6 cellular contexts compared by ENCODE assay signal in genomic region chr16:23508589-23509440, GRCh38. TPM values are rescaled to one million over a fixed set of nuclear protein-coding genes. Genes with fewer than 3 reads are reported as not detected.
DNase-seq lines count a peak whose midpoint lies in the region; ATAC-seq, FAIRE-seq and TF ChIP-seq lines count a peak whose summit lies in the region.

No MANE protein-coding gene starts in this region.

- H3K4me2 ChIP-seq in endothelial cell of umbilical vein (ENCODE audit: insufficient read depth, low read length): peak overlapping the region; percentile 89

- no peak overlapping the region for H2AFZ ChIP-seq in endothelial cell of umbilical vein (ENCODE audit: low read depth, low read length)

- no peak for TF ChIP-seq POLR2A in endothelial cell of umbilical vein (IDR thresholded peaks at IDR 0.05; ENCODE audit: low read depth, low read length)

- CTCF ChIA-PET in AG04449 (lab: Yijun Ruan, JAX) (interaction anchor here (1.8 kb wide), 1 partner anchor 73 kb away, joined by 7 read pairs; no protein-coding TSS in a partner anchor), endothelial cell of umbilical vein (lab: Charles Lee) (interaction anchor here (1.8 kb wide), 2 partner anchors 10 to 73 kb away, joined by 5 to 12 read pairs; no protein-coding TSS in a partner anchor)

- H3K4me1 ChIP-seq in endothelial cell of umbilical vein (ENCODE audit: control insufficient read depth, extremely low read depth, insufficient read depth, low read length): peaks cover 15% of the 10 kb centered on the region
- peaks cover 37 to 46% (median 39%) of the 10 kb centered on the region in 3 donors for H3K4me1 ChIP-seq in skeletal muscle tissue (ENCODE audit: control insufficient read depth in 3 of 3, insufficient read depth in 3 of 3, low read length in 3 of 3)

- POLR2A ChIA-PET in AG04449 (lab: Yijun Ruan, JAX) (no interaction called here), endothelial cell of umbilical vein (lab: Charles Lee) (no interaction called here)

- BruUV-seq in endothelial cell of umbilical vein (replicated peaks; lab: Mats Ljungman, UMichigan): no TSS peak

- H3K9ac ChIP-seq in endothelial cell of umbilical vein (replicated peaks; ENCODE audit: extremely low read depth, insufficient read depth, low read length): peak overlapping the region; percentile 62
- peak overlapping the region; percentile 68 to 89 (median 80) for H3K9ac ChIP-seq in skeletal muscle tissue (ENCODE audit: low read depth in 1 of 3, low read length in 3 of 3)

- intact Hi-C loops in endothelial cell of umbilical vein (cut with micrococcal nuclease): no loop called here

- H3K27me3 ChIP-seq in endothelial cell of umbilical vein (ENCODE audit: control insufficient read depth in 2 of 2, insufficient read depth in 2 of 2, low read length in 2 of 2) (no peaks in the 10 kb centered on the region), skeletal muscle tissue (ENCODE audit: control insufficient read depth in 3 of 3, insufficient read depth in 3 of 3, low read length in 3 of 3) (no peaks in the 10 kb centered on the region)

- peak; percentile 71 for FAIRE-seq in endothelial cell of umbilical vein (lab: Jason Lieb, UNC)

- H4K20me1 ChIP-seq in endothelial cell of umbilical vein (replicated peaks; ENCODE audit: control insufficient read depth, extremely low read depth, insufficient read depth, low read length): peaks cover 2% of the 10 kb centered on the region

- H3K36me3 ChIP-seq in endothelial cell of umbilical vein (ENCODE audit: control insufficient read depth in 2 of 2, extremely low read depth in 1 of 2, insufficient read depth in 2 of 2, low read length in 2 of 2) (no peaks in the 10 kb centered on the region), skeletal muscle tissue (ENCODE audit: control insufficient read depth in 3 of 3, insufficient read depth in 3 of 3, low read length in 3 of 3) (peaks cover 0 to 3% (median 0%) of the 10 kb centered on the region in 3 donors)

- no peak overlapping the region for H3K27ac ChIP-seq in endothelial cell of umbilical vein (ENCODE audit: insufficient read depth, low read depth, low read length)
- H3K27ac ChIP-seq in skeletal muscle tissue (ENCODE audit: low read depth, low read length): peak overlapping the region; percentile 39

- H3K4me3 ChIP-seq in AG04449 (ENCODE audit: low read depth, low read length): peak overlapping the region; percentile 77
- H3K4me3 ChIP-seq in endothelial cell of umbilical vein (replicated peaks in 1 of 3; ENCODE audit: insufficient read depth in 1 of 3, low read depth in 1 of 3, low read length in 3 of 3): peak overlapping the region; percentile 4 to 69 (median 60)
- peak overlapping the region; percentile 73 to 84 (median 81) for H3K4me3 ChIP-seq in skeletal muscle tissue (ENCODE audit: low read length in 3 of 3)

- H3K9me1 ChIP-seq in endothelial cell of umbilical vein (replicated peaks; ENCODE audit: control insufficient read depth, extremely low read depth, insufficient read depth, low read length): no peaks in the 10 kb centered on the region

- ATAC-seq in GM18519 (IDR thresholded peaks at IDR 0.05; ENCODE audit: low FRiP score, unreplicated experiment): no peak

- H3K9me3 ChIP-seq in endothelial cell of umbilical vein (replicated peaks; ENCODE audit: control insufficient read depth, insufficient read depth, low read length) (no peaks in the 10 kb centered on the region), skeletal muscle tissue (ENCODE audit: control insufficient read depth in 3 of 3, low read length in 3 of 3) (no peaks in the 10 kb centered on the region)

- H3K79me2 ChIP-seq in endothelial cell of umbilical vein (ENCODE audit: control insufficient read depth, insufficient read depth, low read length): peaks cover 53% of the 10 kb centered on the region

- DNase-seq in AG04449 (ENCODE audit: low read depth, low spot score) (no peak), NCI-H2171 treated with DMSO at 0.1 percent for 48 hours (lab: John Stamatoyannopoulos, UW) (peak; percentile 77), endothelial cell of umbilical vein (ENCODE audit: low read depth, low spot score) (peak; percentile 38)
- DNase-seq in activated CD8-positive, alpha-beta memory T cell treated with anti-CD3 and anti-CD28 coated beads, Interleukin-2, amount 50 U/mL, for 48 hours: no peak

- dilution Hi-C loops in endothelial cell of umbilical vein (cut with MboI; ENCODE audit: extremely low pct_ligation_motif_present, low sequenced_read_pairs): no loop called here

- TF ChIP-seq CTCF in AG04449 (IDR thresholded peaks at IDR 0.05; ENCODE audit: insufficient read depth, low read length, missing control alignments): no peak
- TF ChIP-seq CTCF in endothelial cell of umbilical vein (IDR thresholded peaks at IDR 0.05; ENCODE audit: extremely low read depth in 1 of 2, insufficient read depth in 1 of 2, low read depth in 1 of 2, low read length in 2 of 2): no peak

TF ChIP-seq in endothelial cell of umbilical vein, 7 proteins besides CTCF, POLR2A, EP300 and RAD21:
- TF ChIP-seq JUN (IDR thresholded peaks at IDR 0.05; ENCODE audit: borderline replicate concordance, insufficient read depth, insufficient read length, low read depth): no peak
- no peak for TF ChIP-seq POLR2AphosphoS5 (IDR thresholded peaks at IDR 0.05; ENCODE audit: insufficient read depth, low read depth, low read length)
- no peak for TF ChIP-seq MAX (IDR thresholded peaks at IDR 0.05; ENCODE audit: insufficient read depth, insufficient read length)
- no peak for TF ChIP-seq EZH2 (IDR thresholded peaks at IDR 0.05; ENCODE audit: borderline replicate concordance, low read depth, low read length, severe bottlenecking)
- no peak for TF ChIP-seq GATA2 (IDR thresholded peaks at IDR 0.05; ENCODE audit: insufficient read depth, insufficient read length, low read depth, low read length)

RNA-seq across cellular contexts. Expression of gene GGA2, which starts 1.5 kb away (rescaled TPM):
- 67.5 and 73.1 TPM in 2 replicates for total RNA-seq in endothelial cell of umbilical vein
- polyA plus RNA-seq in endothelial cell of umbilical vein: 32.9 and 33.3 TPM in 2 replicates
- 21.5 and 25.8 TPM in 2 replicates for polyA plus RNA-seq in endothelial cell of umbilical vein (2011; cell fraction: cytosol; rRNA removed)
- polyA plus RNA-seq in endothelial cell of umbilical vein (2011; cell fraction: nucleus; rRNA removed): 122 and 137 TPM in 2 replicates
- polyA plus RNA-seq in endothelial cell of umbilical vein (2012): 30.7 and 37.3 TPM in 2 replicates
- polyA minus RNA-seq in endothelial cell of umbilical vein: 78.1 and 86.9 TPM in 2 replicates
- polyA minus RNA-seq in endothelial cell of umbilical vein (2011; cell fraction: cytosol; rRNA and poly(A)+ RNA removed): 29.2 TPM
- 51.8 and 68.2 TPM in 2 replicates for polyA minus RNA-seq in endothelial cell of umbilical vein (2011; cell fraction: nucleus; rRNA and poly(A)+ RNA removed)
- 31.8 TPM for total RNA-seq in skeletal muscle tissue

RNA-seq across cellular contexts. Expression of gene EARS2, which starts 48.3 kb away (rescaled TPM):
- 10.9 and 14.7 TPM in 2 replicates for total RNA-seq in endothelial cell of umbilical vein
- 21.6 and 32.1 TPM in 2 replicates for polyA plus RNA-seq in endothelial cell of umbilical vein
- 11.7 and 18.4 TPM in 2 replicates for polyA plus RNA-seq in endothelial cell of umbilical vein (2011; cell fraction: cytosol; rRNA removed)
- 19.7 and 20.9 TPM in 2 replicates for polyA plus RNA-seq in endothelial cell of umbilical vein (2011; cell fraction: nucleus; rRNA removed)
- 14.5 and 14.9 TPM in 2 replicates for polyA plus RNA-seq in endothelial cell of umbilical vein (2012)
- 48.6 and 55.3 TPM in 2 replicates for polyA minus RNA-seq in endothelial cell of umbilical vein
- 30.0 TPM for polyA minus RNA-seq in endothelial cell of umbilical vein (2011; cell fraction: cytosol; rRNA and poly(A)+ RNA removed)
- polyA minus RNA-seq in endothelial cell of umbilical vein (2011; cell fraction: nucleus; rRNA and poly(A)+ RNA removed): 29.8 and 30.9 TPM in 2 replicates
- 26.1 TPM for total RNA-seq in skeletal muscle tissue

RNA-seq across cellular contexts. Expression of gene UBFD1, which starts 48.7 kb away (rescaled TPM):
- total RNA-seq in endothelial cell of umbilical vein: 64.8 and 69.9 TPM in 2 replicates
- 47.4 and 50.0 TPM in 2 replicates for polyA plus RNA-seq in endothelial cell of umbilical vein
- 44.6 and 45.5 TPM in 2 replicates for polyA plus RNA-seq in endothelial cell of umbilical vein (2011; cell fraction: cytosol; rRNA removed)
- 69.0 and 89.8 TPM in 2 replicates for polyA plus RNA-seq in endothelial cell of umbilical vein (2011; cell fraction: nucleus; rRNA removed)
- polyA plus RNA-seq in endothelial cell of umbilical vein (2012): 38.3 and 39.9 TPM in 2 replicates
- 49.9 and 55.4 TPM in 2 replicates for polyA minus RNA-seq in endothelial cell of umbilical vein
- polyA minus RNA-seq in endothelial cell of umbilical vein (2011; cell fraction: cytosol; rRNA and poly(A)+ RNA removed): 24.6 TPM
- polyA minus RNA-seq in endothelial cell of umbilical vein (2011; cell fraction: nucleus; rRNA and poly(A)+ RNA removed): 62.5 and 77.7 TPM in 2 replicates
- 36.5 TPM for total RNA-seq in skeletal muscle tissue

RNA-seq across cellular contexts. Expression of gene COG7, which starts 55.8 kb away (rescaled TPM):
- total RNA-seq in endothelial cell of umbilical vein (20.7 and 24.1 TPM in 2 replicates), skeletal muscle tissue (12.5 TPM)
- polyA plus RNA-seq in endothelial cell of umbilical vein: 42.0 and 52.4 TPM in 2 replicates
- polyA plus RNA-seq in endothelial cell of umbilical vein (2011; cell fraction: cytosol; rRNA removed): 23.1 and 25.9 TPM in 2 replicates
- polyA plus RNA-seq in endothelial cell of umbilical vein (2011; cell fraction: nucleus; rRNA removed): 53.7 and 64.6 TPM in 2 replicates
- 13.9 and 16.9 TPM in 2 replicates for polyA plus RNA-seq in endothelial cell of umbilical vein (2012)
- 37.1 and 37.8 TPM in 2 replicates for polyA minus RNA-seq in endothelial cell of umbilical vein
- 12.0 TPM for polyA minus RNA-seq in endothelial cell of umbilical vein (2011; cell fraction: cytosol; rRNA and poly(A)+ RNA removed)
- polyA minus RNA-seq in endothelial cell of umbilical vein (2011; cell fraction: nucleus; rRNA and poly(A)+ RNA removed): 33.8 and 40.0 TPM in 2 replicates

Comparison
In these comparisons a context has a peak if more than half of its experiments do, and no peak if none do; other contexts are left out.
1. DNase-seq: peak in NCI-H2171 treated with DMSO at 0.1 percent for 48 hours (single experiment) and endothelial cell of umbilical vein (single experiment); none in AG04449 (single experiment) and activated CD8-positive, alpha-beta memory T cell treated with anti-CD3 and anti-CD28 coated beads, Interleukin-2, amount 50 U/mL, for 48 hours (single experiment).
2. Peak in every context shown above with its lines, with median percentiles within 50 percentile points of each other: H3K4me3 ChIP-seq.